In the genomic region with DNA sequence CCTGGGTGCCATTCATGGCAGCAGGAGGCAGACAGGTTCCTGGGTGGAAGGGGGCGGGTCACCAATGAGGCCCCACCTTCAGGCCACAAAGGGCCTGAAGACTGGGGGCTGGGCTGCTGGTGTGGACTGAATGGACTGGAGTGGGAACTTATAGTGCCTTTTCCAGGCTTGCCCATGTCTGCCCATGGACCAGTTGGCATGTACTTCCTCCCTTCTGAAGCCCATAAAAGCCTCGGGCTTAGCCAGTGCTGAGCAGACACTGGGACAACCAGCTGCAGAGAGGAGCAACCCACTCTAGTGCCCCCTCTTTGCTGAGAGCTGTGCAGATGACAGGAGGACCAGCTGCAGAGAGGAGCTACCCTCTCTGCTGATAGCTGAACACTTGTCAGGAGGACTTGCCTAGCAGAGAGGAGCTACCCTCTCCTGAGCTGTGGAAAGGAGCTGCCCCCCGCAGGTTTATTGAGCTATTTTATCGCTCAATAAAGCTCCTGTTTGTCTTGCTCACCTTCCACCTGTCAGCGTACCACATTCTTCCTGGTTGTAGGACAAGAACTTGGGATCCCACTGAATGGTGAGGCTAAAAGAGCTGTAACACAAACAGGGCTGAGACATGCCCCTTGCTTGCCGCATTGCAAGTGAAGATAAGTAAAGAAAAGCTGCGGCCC, we compare ENCODE assay signal across 21 cellular contexts.
"Had no signal": no experiment of that assay in that cellular context is flagged by ENCODE, and none has a peak within 500 bp of the region (broad histone marks: within the 10 kb centered on the region; RNA-seq: fewer than 3 reads in every experiment).

No MANE protein-coding gene starts in this region.

- DNase-seq: activated CD4-positive, alpha-beta memory T cell treated with anti-CD3 and anti-CD28 coated beads, Interleukin-2, amount 10 ng/mL, durations not matched to agents 7 days and 5 days; activated CD4-positive, alpha-beta T cell treated with anti-CD3 and anti-CD28 coated beads for 36 hours; activated CD4-positive, alpha-beta T cell treated with anti-CD3 and anti-CD28 coated beads, Interleukin-2, amount 10 ng/mL, durations not matched to agents 7 days and 5 days; activated CD4-positive, alpha-beta T cell treated with anti-CD3 and anti-CD28 coated beads, Interleukin-2, amount 50 U/mL, for 4 hours; activated CD4-positive, CD25-positive, alpha-beta regulatory T cell; activated CD4-positive, CD25-positive, alpha-beta regulatory T cell treated with anti-CD3 and anti-CD28 coated beads, Interleukin-2, amount 50 U/mL, for 72 hours; activated effector memory CD4-positive, alpha-beta T cell treated with Interleukin-2 at 50 U/mL for 16 hours; activated gamma-delta T cell treated with Interleukin-2 at 50 U/mL for 16 hours; activated naive CD4-positive, alpha-beta T cell treated with anti-CD3 and anti-CD28 coated beads, Interleukin-2, amount 50 U/mL, for 16 hours; activated naive CD4-positive, alpha-beta T cell treated with Interleukin-2 at 50 U/mL for 16 hours; activated T-cell treated with anti-CD3 and anti-CD28 coated beads, Interleukin-2, amount 50 U/mL, for 4 hours; amniotic stem cell; anterior cingulate cortex; caudate nucleus; effector CD8-positive, alpha-beta T cell; foreskin fibroblast; head of caudate nucleus; T-helper 1 cell; T-helper 2 cell had no signal

- H3K27me3 Mint-ChIP-seq: activated CD4-positive, alpha-beta memory T cell treated with anti-CD3 and anti-CD28 coated beads, Interleukin-2, amount 10 ng/mL, durations not matched to agents 7 days and 5 days; activated CD4-positive, alpha-beta T cell treated with anti-CD3 and anti-CD28 coated beads for 36 hours; activated CD4-positive, alpha-beta T cell treated with anti-CD3 and anti-CD28 coated beads, Interleukin-2, amount 10 ng/mL, durations not matched to agents 7 days and 5 days; activated naive CD8-positive, alpha-beta T cell; activated T-helper 17 cell treated with anti-CD3 and anti-CD28 coated beads, Interleukin-2, amount 50 U/mL, for 72 hours had no signal

- H3K27ac Mint-ChIP-seq: activated CD4-positive, alpha-beta memory T cell treated with anti-CD3 and anti-CD28 coated beads, Interleukin-2, amount 10 ng/mL, durations not matched to agents 7 days and 5 days; activated CD4-positive, alpha-beta T cell treated with anti-CD3 and anti-CD28 coated beads for 36 hours; activated CD4-positive, alpha-beta T cell treated with anti-CD3 and anti-CD28 coated beads, Interleukin-2, amount 10 ng/mL, durations not matched to agents 7 days and 5 days; activated naive CD8-positive, alpha-beta T cell; activated T-helper 17 cell treated with anti-CD3 and anti-CD28 coated beads, Interleukin-2, amount 50 U/mL, for 72 hours had no signal

- H3K9me3 Mint-ChIP-seq: activated CD4-positive, alpha-beta memory T cell treated with anti-CD3 and anti-CD28 coated beads, Interleukin-2, amount 10 ng/mL, durations not matched to agents 7 days and 5 days; activated CD4-positive, alpha-beta T cell treated with anti-CD3 and anti-CD28 coated beads, Interleukin-2, amount 10 ng/mL, durations not matched to agents 7 days and 5 days; activated T-cell treated with anti-CD3 and anti-CD28 coated beads, Interleukin-2, amount 50 U/mL, for 4 hours; activated T-helper 17 cell treated with anti-CD3 and anti-CD28 coated beads, Interleukin-2, amount 50 U/mL, for 72 hours had no signal

- H3K4me3 Mint-ChIP-seq: activated CD4-positive, alpha-beta memory T cell treated with anti-CD3 and anti-CD28 coated beads, Interleukin-2, amount 10 ng/mL, durations not matched to agents 7 days and 5 days; activated CD4-positive, alpha-beta T cell treated with anti-CD3 and anti-CD28 coated beads for 36 hours; activated CD4-positive, alpha-beta T cell treated with anti-CD3 and anti-CD28 coated beads, Interleukin-2, amount 10 ng/mL, durations not matched to agents 7 days and 5 days; activated naive CD8-positive, alpha-beta T cell; activated T-cell treated with anti-CD3 and anti-CD28 coated beads, Interleukin-2, amount 50 U/mL, for 4 hours; activated T-helper 17 cell treated with anti-CD3 and anti-CD28 coated beads, Interleukin-2, amount 50 U/mL, for 72 hours had no signal

- H3K4me1 Mint-ChIP-seq: activated CD4-positive, alpha-beta T cell treated with anti-CD3 and anti-CD28 coated beads for 36 hours; activated T-helper 17 cell treated with anti-CD3 and anti-CD28 coated beads, Interleukin-2, amount 50 U/mL, for 72 hours had no signal

- ATAC-seq: activated CD4-positive, alpha-beta T cell treated with anti-CD3 and anti-CD28 coated beads for 36 hours; activated T-cell treated with anti-CD3 and anti-CD28 coated beads, Interleukin-2, amount 50 U/mL, for 4 hours; activated T-helper 17 cell treated with anti-CD3 and anti-CD28 coated beads, Interleukin-2, amount 50 U/mL, for 72 hours had no signal
